Comparison of ENCODE assay signal across 16 cellular contexts in the genomic region with DNA sequence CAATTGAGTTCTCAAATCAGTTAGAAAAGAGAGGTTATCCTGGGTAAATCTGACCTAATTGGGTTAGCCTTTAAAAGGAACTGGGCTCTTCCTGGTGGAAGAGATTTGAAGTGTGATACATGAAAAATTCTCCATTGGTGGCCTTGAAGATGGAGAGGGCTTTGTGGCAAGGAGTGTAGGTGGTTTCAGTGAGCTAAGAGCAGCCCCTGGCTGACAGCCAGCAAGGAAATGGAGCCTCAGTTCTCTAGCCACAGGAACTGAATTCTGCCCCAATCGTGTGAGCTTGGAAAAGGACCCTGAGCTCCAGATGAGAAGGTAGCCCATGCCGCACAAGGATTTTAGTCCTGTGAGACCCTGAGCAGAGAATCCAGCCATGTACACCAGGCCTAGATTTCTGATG. TPM values are rescaled to one million over a fixed set of nuclear protein-coding genes. Genes with fewer than 3 reads are reported as not detected.
DNase-seq lines count a peak whose midpoint lies in the region; ATAC-seq and TF ChIP-seq lines count a peak whose summit lies in the region.
"Had no signal": no experiment of that assay in that cellular context is flagged by ENCODE, and none has a peak within 500 bp of the region (broad histone marks: within the 10 kb centered on the region; RNA-seq: fewer than 3 reads in every experiment).

No MANE protein-coding gene starts in this region.

- H3K4me1 ChIP-seq in SJCRH30, result peaks cover 7% of the 10 kb centered on the region; the same call in 1 of the 2 replicates
- H3K4me1 ChIP-seq: esophagus squamous epithelium, parathyroid adenoma had no signal

- H3K9me3 ChIP-seq in SJCRH30 (replicated peaks), result no peaks in the 10 kb centered on the region
- H3K9me3 ChIP-seq: esophagus squamous epithelium had no signal

- ATAC-seq in GM18861 (IDR thresholded peaks at IDR 0.05; ENCODE audit: unreplicated experiment), result no peak
- ATAC-seq: naive thymus-derived CD8-positive, alpha-beta T cell had no signal

- no peaks in the 10 kb centered on the region for H3K36me3 ChIP-seq in SJCRH30
- H3K36me3 ChIP-seq: esophagus squamous epithelium had no signal

- TF ChIP-seq CTCF in fibroblast of pulmonary artery (IDR thresholded peaks at IDR 0.05; ENCODE audit: low read length, missing control alignments), result no peak

- H3K27ac ChIP-seq in SJCRH30, result no peak overlapping the region
- H3K27ac ChIP-seq: esophagus squamous epithelium, HL-60, parathyroid adenoma had no signal

- H3K4me3 ChIP-seq in SJCRH30 (no peak overlapping the region), fibroblast of pulmonary artery (replicated peaks; ENCODE audit: low read depth, low read length) (no peak overlapping the region)
- H3K4me3 ChIP-seq: esophagus squamous epithelium had no signal

- DNase-seq in DMS153 treated with DMSO at 0.1 percent for 48 hours (lab: John Stamatoyannopoulos, UW; ENCODE audit: unreplicated experiment) (peak; percentile 15), HT1080 (ENCODE audit: low read depth) (peak; percentile 31), SJCRH30 (peak; percentile 29 to 46), fibroblast of pulmonary artery (ENCODE audit: low read depth) (peak; percentile 42), NCI-H1105 (lab: John Stamatoyannopoulos, UW) (no peak), T-helper 9 cell (no peak)
- DNase-seq: activated CD4-positive, alpha-beta T cell treated with anti-CD3 and anti-CD28 coated beads, Interleukin-2, amount 10 ng/mL, durations not matched to agents 7 days and 5 days; activated naive CD4-positive, alpha-beta T cell treated with anti-CD3 and anti-CD28 coated beads, Interleukin-2, amount 50 U/mL, for 16 hours; Caco-2; esophagus squamous epithelium; glutamatergic neuron; Karpas-422; naive thymus-derived CD8-positive, alpha-beta T cell had no signal

- no peaks in the 10 kb centered on the region for H3K27me3 ChIP-seq in SJCRH30
- H3K27me3 ChIP-seq: esophagus squamous epithelium had no signal

RNA-seq across cellular contexts. Expression of a gene that starts 12.7 kb away (rescaled TPM):
- total RNA-seq in HT1080 (2014; rRNA removed; shearing (Covaris generic)), result 42.1 and 50.9 TPM in 2 replicates
- polyA plus RNA-seq in HT1080 (2015; cell fraction: cytosol; rRNA removed), result 35.4 and 38.3 TPM in 2 replicates
- 118 and 146 TPM in 2 replicates for polyA plus RNA-seq in HT1080 (2015; cell fraction: nucleus; rRNA removed)
- total RNA-seq in SJCRH30 (2014; rRNA removed; shearing (Covaris generic)), result 0.23 TPM in 1 of 2 replicates, not detected in the other

Comparison
In these comparisons a context has a peak if more than half of its experiments do, and no peak if none do; other contexts are left out.
1. DNase-seq: peak in DMS153 treated with DMSO at 0.1 percent for 48 hours (single experiment), HT1080 (single experiment), SJCRH30 (2 of 2) and fibroblast of pulmonary artery (single experiment); none in NCI-H1105 (single experiment) and T-helper 9 cell (single experiment).
2. RNA of a gene that starts 12.7 kb away (total RNA-seq): 42.1 to 50.9 TPM in HT1080; 0.23 TPM in SJCRH30; every median in the first group is over 10 times any median in the second.